In genomic region chr19:42197375-42197817, GRCh38 we compare ENCODE assay signal across 15 cellular contexts. TPM values are rescaled to one million over a fixed set of nuclear protein-coding genes. Genes with fewer than 3 reads are reported as not detected.
DNase-seq lines count a peak whose midpoint lies in the region; ATAC-seq, FAIRE-seq and TF ChIP-seq lines count a peak whose summit lies in the region.
"Had no signal": no experiment of that assay in that cellular context is flagged by ENCODE, and none has a peak within 500 bp of the region (broad histone marks: within the 10 kb centered on the region; RNA-seq: fewer than 3 reads in every experiment).

No MANE protein-coding gene starts in this region.

- H3K36me3 Mint-ChIP-seq in activated CD4-positive, alpha-beta T cell treated with anti-CD3 and anti-CD28 coated beads, Interleukin-2, amount 10 ng/mL, durations not matched to agents 24 days and 14 days (ENCODE audit: low read depth): peaks cover 54% of the 10 kb centered on the region
- peaks cover 62% of the 10 kb centered on the region for H3K36me3 Mint-ChIP-seq in effector memory CD8-positive, alpha-beta T cell (ENCODE audit: insufficient read depth)

- peak overlapping the region; percentile 30 for H3K27ac Mint-ChIP-seq in activated CD4-positive, alpha-beta T cell treated with anti-CD3 and anti-CD28 coated beads, Interleukin-2, amount 10 ng/mL, durations not matched to agents 24 days and 14 days
- no peak overlapping the region for H3K27ac Mint-ChIP-seq in effector memory CD8-positive, alpha-beta T cell

- peaks cover 8% of the 10 kb centered on the region; the same call in 1 of the 2 replicates for H3K9me3 ChIP-seq in OCI-LY3 (ENCODE audit: insufficient read depth, low read length)
- no peaks in the 10 kb centered on the region for H3K9me3 ChIP-seq in small intestine (ENCODE audit: control insufficient read depth, low read depth)
- H3K9me3 ChIP-seq: gastroesophageal sphincter, upper lobe of right lung had no signal

- ATAC-seq in effector memory CD8-positive, alpha-beta T cell (replicated peaks): no peak
- ATAC-seq in GM19467 (IDR thresholded peaks at IDR 0.05; ENCODE audit: unreplicated experiment): no peak
- ATAC-seq: activated T-cell treated with anti-CD3 and anti-CD28 coated beads, Interleukin-2, amount 50 U/mL, for 4 hours; gastroesophageal sphincter; upper lobe of right lung had no signal

- DNase-seq in activated CD4-positive, alpha-beta T cell treated with anti-CD3 and anti-CD28 coated beads, Interleukin-2, amount 10 ng/mL, durations not matched to agents 24 days and 14 days: peak; percentile 76
- no peak for DNase-seq in activated CD4-positive, alpha-beta T cell treated with anti-CD3 and anti-CD28 coated beads, Interleukin-2, amount 50 U/mL, for 1 hour
- DNase-seq in effector memory CD8-positive, alpha-beta T cell: no peak
- DNase-seq in small intestine: peak; percentile 73
- DNase-seq in DMS53 treated with DMSO at 0.1 percent for 48 hours (lab: John Stamatoyannopoulos, UW; ENCODE audit: unreplicated experiment): no peak
- no peak for DNase-seq in D721Med (ENCODE audit: insufficient read length, low spot score)
- DNase-seq: activated T-cell treated with anti-CD3 and anti-CD28 coated beads, Interleukin-2, amount 50 U/mL, for 4 hours; EL; mesenchymal stem cell; NCI-H524; upper lobe of right lung had no signal

- TF ChIP-seq CTCF in OCI-LY3 (IDR thresholded peaks at IDR 0.05; ENCODE audit: low read depth, low read length) (no peak), D721Med (IDR thresholded peaks at IDR 0.05; ENCODE audit: insufficient read depth, missing control alignments) (no peak)

- H3K27me3 Mint-ChIP-seq in activated CD4-positive, alpha-beta T cell treated with anti-CD3 and anti-CD28 coated beads, Interleukin-2, amount 10 ng/mL, durations not matched to agents 24 days and 14 days: no peaks in the 10 kb centered on the region
- H3K27me3 Mint-ChIP-seq in effector memory CD8-positive, alpha-beta T cell: no peaks in the 10 kb centered on the region

- H3K27ac ChIP-seq in OCI-LY3 (ENCODE audit: low read length) (peak overlapping the region; percentile 39), small intestine (ENCODE audit: low read depth in 1 of 2, low read length in 1 of 2) (peak overlapping the region; percentile 32 to 79)
- H3K27ac ChIP-seq: gastroesophageal sphincter, upper lobe of right lung had no signal

- H3K4me3 ChIP-seq in OCI-LY3 (ENCODE audit: low read length) (no peak overlapping the region), small intestine (ENCODE audit: low read depth in 1 of 2, low read length in 2 of 2) (no peak overlapping the region)
- H3K4me3 ChIP-seq: gastroesophageal sphincter, upper lobe of right lung had no signal

- intact Hi-C loops in activated CD4-positive, alpha-beta T cell treated with anti-CD3 and anti-CD28 coated beads, Interleukin-2, amount 10 ng/mL, durations not matched to agents 24 days and 14 days (cut with micrococcal nuclease): no loop called here

- no peak overlapping the region for H2AFZ ChIP-seq in OCI-LY3 (ENCODE audit: low read depth, low read length)

- peaks cover 62% of the 10 kb centered on the region for H3K4me1 Mint-ChIP-seq in activated CD4-positive, alpha-beta T cell treated with anti-CD3 and anti-CD28 coated beads, Interleukin-2, amount 10 ng/mL, durations not matched to agents 24 days and 14 days
- H3K4me1 Mint-ChIP-seq in effector memory CD8-positive, alpha-beta T cell (ENCODE audit: low read depth in 2 of 2): peaks cover 60 to 65% of the 10 kb centered on the region in 2 donors

- H3K4me1 ChIP-seq in OCI-LY3 (ENCODE audit: low read length) (peaks cover 51% of the 10 kb centered on the region), small intestine (ENCODE audit: control insufficient read depth in 2 of 2, insufficient read depth in 1 of 2, low read depth in 1 of 2, low read length in 1 of 2) (peaks cover 0 to 8% of the 10 kb centered on the region in 2 donors)

- H3K4me2 ChIP-seq in OCI-LY3 (ENCODE audit: low read length): peak overlapping the region; percentile 33; the same call in 1 of the 2 replicates

- H3K9me3 Mint-ChIP-seq in activated CD4-positive, alpha-beta T cell treated with anti-CD3 and anti-CD28 coated beads, Interleukin-2, amount 10 ng/mL, durations not matched to agents 24 days and 14 days: peaks cover 7% of the 10 kb centered on the region
- H3K9me3 Mint-ChIP-seq in effector memory CD8-positive, alpha-beta T cell: no peaks in the 10 kb centered on the region
- H3K9me3 Mint-ChIP-seq: activated T-cell treated with anti-CD3 and anti-CD28 coated beads, Interleukin-2, amount 50 U/mL, for 4 hours had no signal

- FAIRE-seq in small intestine (lab: Jason Lieb, UNC) (no peak), D721Med (lab: Jason Lieb, UNC) (no peak)
- FAIRE-seq: A204.1 had no signal

- 25 to 30% (median 29%) methylated on average over 5 of the region's 5 CpGs for WGBS in small intestine, 3 donors

- H3K27me3 ChIP-seq in OCI-LY3 (ENCODE audit: low read depth, low read length) (peaks cover 5% of the 10 kb centered on the region; the same call in 1 of the 2 replicates), small intestine (ENCODE audit: control insufficient read depth in 2 of 2, insufficient read depth in 2 of 2, low read length in 2 of 2) (no peaks in the 10 kb centered on the region)
- H3K27me3 ChIP-seq: gastroesophageal sphincter, upper lobe of right lung had no signal

- H3K4me3 Mint-ChIP-seq in activated CD4-positive, alpha-beta T cell treated with anti-CD3 and anti-CD28 coated beads, Interleukin-2, amount 10 ng/mL, durations not matched to agents 24 days and 14 days: peak overlapping the region; percentile 47
- peak overlapping the region; percentile 29 to 47 for H3K4me3 Mint-ChIP-seq in effector memory CD8-positive, alpha-beta T cell
- H3K4me3 Mint-ChIP-seq: activated T-cell treated with anti-CD3 and anti-CD28 coated beads, Interleukin-2, amount 50 U/mL, for 4 hours had no signal

- no peak overlapping the region for H3K9ac ChIP-seq in OCI-LY3 (ENCODE audit: low read length)

- H4K20me1 ChIP-seq in OCI-LY3 (ENCODE audit: insufficient read depth, low read length): no peaks in the 10 kb centered on the region

- H3K79me2 ChIP-seq in OCI-LY3 (ENCODE audit: low read length): peaks cover 17% of the 10 kb centered on the region

- H3K36me3 ChIP-seq in OCI-LY3 (replicated peaks; ENCODE audit: low read depth, low read length) (peaks cover 58% of the 10 kb centered on the region), small intestine (ENCODE audit: control insufficient read depth in 2 of 2, insufficient read depth in 2 of 2, low read length in 2 of 2) (peaks cover 0 to 6% of the 10 kb centered on the region in 2 donors)

RNA-seq across cellular contexts. Expression of gene DEDD2, which starts 20.1 kb away (rescaled TPM):
- 28.7 and 34.8 TPM in 2 replicates for total RNA-seq in activated CD4-positive, alpha-beta T cell treated with anti-CD3 and anti-CD28 coated beads, Interleukin-2, amount 10 ng/mL, durations not matched to agents 24 days and 14 days
- polyA plus RNA-seq in small intestine: 10 to 100 TPM; 22.8 to 41.3 (median 38.5) TPM

RNA-seq across cellular contexts. Expression of gene ZNF526, which starts 22.7 kb away (rescaled TPM):
- total RNA-seq in activated CD4-positive, alpha-beta T cell treated with anti-CD3 and anti-CD28 coated beads, Interleukin-2, amount 10 ng/mL, durations not matched to agents 24 days and 14 days: 19.0 and 20.1 TPM in 2 replicates
- polyA plus RNA-seq in small intestine: 1 to 10 TPM; 3.2 to 4.8 (median 4.0) TPM

RNA-seq across cellular contexts. Expression of gene GSK3A, which starts 45.0 kb away (rescaled TPM):
- total RNA-seq in activated CD4-positive, alpha-beta T cell treated with anti-CD3 and anti-CD28 coated beads, Interleukin-2, amount 10 ng/mL, durations not matched to agents 24 days and 14 days: 50.7 and 52.6 TPM in 2 replicates
- 10 to 100 TPM; 48.5 to 70.9 (median 70.3) TPM for polyA plus RNA-seq in small intestine

RNA-seq across cellular contexts. Expression of gene ERF, which starts 57.5 kb away (rescaled TPM):
- total RNA-seq in activated CD4-positive, alpha-beta T cell treated with anti-CD3 and anti-CD28 coated beads, Interleukin-2, amount 10 ng/mL, durations not matched to agents 24 days and 14 days: 71.6 and 82.3 TPM in 2 replicates
- polyA plus RNA-seq in small intestine: 10 to 100 TPM; 28.6 to 51.6 (median 31.8) TPM

Comparison
In these comparisons a context has a peak if more than half of its experiments do, and no peak if none do; other contexts are left out.
1. DNase-seq: peak in activated CD4-positive, alpha-beta T cell treated with anti-CD3 and anti-CD28 coated beads, Interleukin-2, amount 10 ng/mL, durations not matched to agents 24 days and 14 days (single experiment) and small intestine (single experiment); none in activated CD4-positive, alpha-beta T cell treated with anti-CD3 and anti-CD28 coated beads, Interleukin-2, amount 50 U/mL, for 1 hour (single experiment), effector memory CD8-positive, alpha-beta T cell (0 of 3), DMS53 treated with DMSO at 0.1 percent for 48 hours (single experiment) and D721Med (single experiment).